In genomic region chr7:43004076-43004475, GRCh38 we compare ENCODE assay signal across 1 cellular context.
TF ChIP-seq lines count a peak whose summit lies in the region.

No MANE protein-coding gene starts in this region.

TF ChIP-seq in K562, 482 proteins besides CTCF, POLR2A, EP300 and RAD21 (continued from another document and continues in another):
- TF ChIP-seq, protein P1, sequence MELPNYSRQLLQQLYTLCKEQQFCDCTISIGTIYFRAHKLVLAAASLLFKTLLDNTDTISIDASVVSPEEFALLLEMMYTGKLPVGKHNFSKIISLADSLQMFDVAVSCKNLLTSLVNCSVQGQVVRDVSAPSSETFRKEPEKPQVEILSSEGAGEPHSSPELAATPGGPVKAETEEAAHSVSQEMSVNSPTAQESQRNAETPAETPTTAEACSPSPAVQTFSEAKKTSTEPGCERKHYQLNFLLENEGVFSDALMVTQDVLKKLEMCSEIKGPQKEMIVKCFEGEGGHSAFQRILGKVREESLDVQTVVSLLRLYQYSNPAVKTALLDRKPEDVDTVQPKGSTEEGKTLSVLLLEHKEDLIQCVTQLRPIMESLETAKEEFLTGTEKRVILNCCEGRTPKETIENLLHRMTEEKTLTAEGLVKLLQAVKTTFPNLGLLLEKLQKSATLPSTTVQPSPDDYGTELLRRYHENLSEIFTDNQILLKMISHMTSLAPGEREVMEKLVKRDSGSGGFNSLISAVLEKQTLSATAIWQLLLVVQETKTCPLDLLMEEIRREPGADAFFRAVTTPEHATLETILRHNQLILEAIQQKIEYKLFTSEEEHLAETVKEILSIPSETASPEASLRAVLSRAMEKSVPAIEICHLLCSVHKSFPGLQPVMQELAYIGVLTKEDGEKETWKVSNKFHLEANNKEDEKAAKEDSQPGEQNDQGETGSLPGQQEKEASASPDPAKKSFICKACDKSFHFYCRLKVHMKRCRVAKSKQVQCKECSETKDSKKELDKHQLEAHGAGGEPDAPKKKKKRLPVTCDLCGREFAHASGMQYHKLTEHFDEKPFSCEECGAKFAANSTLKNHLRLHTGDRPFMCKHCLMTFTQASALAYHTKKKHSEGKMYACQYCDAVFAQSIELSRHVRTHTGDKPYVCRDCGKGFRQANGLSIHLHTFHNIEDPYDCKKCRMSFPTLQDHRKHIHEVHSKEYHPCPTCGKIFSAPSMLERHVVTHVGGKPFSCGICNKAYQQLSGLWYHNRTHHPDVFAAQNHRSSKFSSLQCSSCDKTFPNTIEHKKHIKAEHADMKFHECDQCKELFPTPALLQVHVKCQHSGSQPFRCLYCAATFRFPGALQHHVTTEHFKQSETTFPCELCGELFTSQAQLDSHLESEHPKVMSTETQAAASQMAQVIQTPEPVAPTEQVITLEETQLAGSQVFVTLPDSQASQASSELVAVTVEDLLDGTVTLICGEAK (IDR thresholded peaks at IDR 0.05) = 0 out of 2 replicates have a peak, but pooled peaks have one; percentile 21
- TF ChIP-seq, protein P1 (CRISPR knock-in tag; IDR thresholded peaks at IDR 0.05) = no peak
- TF ChIP-seq NFRKB (IDR thresholded peaks at IDR 0.05; ENCODE audit: low read depth) (peak; percentile 44; the same call in 1 of the 2 replicates), ARID1B (IDR thresholded peaks at IDR 0.05) (peak; percentile 72), TEAD4 (IDR thresholded peaks at IDR 0.05; ENCODE audit: low read length) (0 out of 2 replicates have a peak, but pooled peaks have one; percentile 18), TEAD4 (CRISPR knock-in tag; IDR thresholded peaks at IDR 0.05; ENCODE audit: borderline replicate concordance) (no peak), ZNF444 (CRISPR knock-in tag; IDR thresholded peaks at IDR 0.05) (peak; percentile 77; the same call in 1 of the 2 replicates), HDAC3 (IDR thresholded peaks at IDR 0.05; ENCODE audit: borderline replicate concordance, partially characterized antibody) (peak; percentile 41), DACH1 (IDR thresholded peaks at IDR 0.05; ENCODE audit: partially characterized antibody) (peak; percentile 4), SMARCE1 (IDR thresholded peaks at IDR 0.05) (peak; percentile 25; the same call in 1 of the 2 replicates), TAF9B (IDR thresholded peaks at IDR 0.05; ENCODE audit: partially characterized antibody) (peak; percentile 35), TCF3 (CRISPR knock-in tag; IDR thresholded peaks at IDR 0.05) (0 out of 2 replicates have a peak, but pooled peaks have one; percentile 12), EHMT2 (IDR thresholded peaks at IDR 0.05) (no peak), HDAC1 (IDR thresholded peaks at IDR 0.05) (peak in 1 of 2 experiments; percentile 29; a peak in 1 of 4 replicates), MTA2 (IDR thresholded peaks at IDR 0.05; ENCODE audit: low read depth) (no peak), PHF20 (IDR thresholded peaks at IDR 0.05; ENCODE audit: partially characterized antibody) (no peak), KDM1A (IDR thresholded peaks at IDR 0.05) (peak; percentile 51 to 94; a peak in 3 of 4 replicates), BMI1 (IDR thresholded peaks at IDR 0.05; ENCODE audit: low read length) (no peak), BRD9 (IDR thresholded peaks at IDR 0.05; ENCODE audit: low read depth, partially characterized antibody) (peak; percentile 51), BCOR (IDR thresholded peaks at IDR 0.05) (0 out of 2 replicates have a peak, but pooled peaks have one; percentile 24), YY1 (IDR thresholded peaks at IDR 0.05; ENCODE audit: borderline replicate concordance in 1 of 3, control insufficient read depth in 1 of 3, extremely low read depth in 1 of 3, insufficient read depth in 3 of 3, insufficient read length in 1 of 3, insufficient replicate concordance in 2 of 3, low read depth in 1 of 3, low read length in 2 of 3) (no peak), SMARCA4 (IDR thresholded peaks at IDR 0.05) (peak; percentile 58; the same call in 1 of the 2 replicates), GTF2B (IDR thresholded peaks at IDR 0.05; ENCODE audit: extremely low read depth, insufficient read length) (no peak), NR2F6 (CRISPR knock-in tag; IDR thresholded peaks at IDR 0.05) (no peak), TAL1 (IDR thresholded peaks at IDR 0.05) (peak; percentile 26; the same call in 1 of the 2 replicates), MNT (conservative IDR thresholded peaks at IDR 0.05) (no peak), LEF1 (IDR thresholded peaks at IDR 0.05) (peak; percentile 56; the same call in 1 of the 2 replicates), E4F1 (CRISPR knock-in tag; IDR thresholded peaks at IDR 0.05; ENCODE audit: borderline replicate concordance) (no peak), AFF1 (IDR thresholded peaks at IDR 0.05; ENCODE audit: low read depth in 1 of 2, partially characterized antibody in 2 of 2) (peak in 1 of 2 experiments; percentile 88)
- TF ChIP-seq, protein P2, sequence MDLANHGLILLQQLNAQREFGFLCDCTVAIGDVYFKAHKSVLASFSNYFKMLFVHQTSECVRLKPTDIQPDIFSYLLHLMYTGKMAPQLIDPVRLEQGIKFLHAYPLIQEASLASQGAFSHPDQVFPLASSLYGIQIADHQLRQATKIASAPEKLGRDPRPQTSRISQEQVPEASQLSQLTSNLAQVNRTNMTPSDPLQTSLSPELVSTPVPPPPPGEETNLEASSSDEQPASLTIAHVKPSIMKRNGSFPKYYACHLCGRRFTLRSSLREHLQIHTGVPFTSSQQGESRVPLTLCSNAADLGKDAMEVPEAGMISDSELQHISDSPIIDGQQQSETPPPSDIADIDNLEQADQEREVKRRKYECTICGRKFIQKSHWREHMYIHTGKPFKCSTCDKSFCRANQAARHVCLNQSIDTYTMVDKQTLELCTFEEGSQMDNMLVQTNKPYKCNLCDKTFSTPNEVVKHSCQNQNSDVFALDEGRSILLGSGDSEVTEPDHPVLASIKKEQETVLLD (IDR thresholded peaks at IDR 0.05) = 0 out of 2 replicates have a peak, but pooled peaks have one; percentile 44
- TF ChIP-seq, protein P3, sequence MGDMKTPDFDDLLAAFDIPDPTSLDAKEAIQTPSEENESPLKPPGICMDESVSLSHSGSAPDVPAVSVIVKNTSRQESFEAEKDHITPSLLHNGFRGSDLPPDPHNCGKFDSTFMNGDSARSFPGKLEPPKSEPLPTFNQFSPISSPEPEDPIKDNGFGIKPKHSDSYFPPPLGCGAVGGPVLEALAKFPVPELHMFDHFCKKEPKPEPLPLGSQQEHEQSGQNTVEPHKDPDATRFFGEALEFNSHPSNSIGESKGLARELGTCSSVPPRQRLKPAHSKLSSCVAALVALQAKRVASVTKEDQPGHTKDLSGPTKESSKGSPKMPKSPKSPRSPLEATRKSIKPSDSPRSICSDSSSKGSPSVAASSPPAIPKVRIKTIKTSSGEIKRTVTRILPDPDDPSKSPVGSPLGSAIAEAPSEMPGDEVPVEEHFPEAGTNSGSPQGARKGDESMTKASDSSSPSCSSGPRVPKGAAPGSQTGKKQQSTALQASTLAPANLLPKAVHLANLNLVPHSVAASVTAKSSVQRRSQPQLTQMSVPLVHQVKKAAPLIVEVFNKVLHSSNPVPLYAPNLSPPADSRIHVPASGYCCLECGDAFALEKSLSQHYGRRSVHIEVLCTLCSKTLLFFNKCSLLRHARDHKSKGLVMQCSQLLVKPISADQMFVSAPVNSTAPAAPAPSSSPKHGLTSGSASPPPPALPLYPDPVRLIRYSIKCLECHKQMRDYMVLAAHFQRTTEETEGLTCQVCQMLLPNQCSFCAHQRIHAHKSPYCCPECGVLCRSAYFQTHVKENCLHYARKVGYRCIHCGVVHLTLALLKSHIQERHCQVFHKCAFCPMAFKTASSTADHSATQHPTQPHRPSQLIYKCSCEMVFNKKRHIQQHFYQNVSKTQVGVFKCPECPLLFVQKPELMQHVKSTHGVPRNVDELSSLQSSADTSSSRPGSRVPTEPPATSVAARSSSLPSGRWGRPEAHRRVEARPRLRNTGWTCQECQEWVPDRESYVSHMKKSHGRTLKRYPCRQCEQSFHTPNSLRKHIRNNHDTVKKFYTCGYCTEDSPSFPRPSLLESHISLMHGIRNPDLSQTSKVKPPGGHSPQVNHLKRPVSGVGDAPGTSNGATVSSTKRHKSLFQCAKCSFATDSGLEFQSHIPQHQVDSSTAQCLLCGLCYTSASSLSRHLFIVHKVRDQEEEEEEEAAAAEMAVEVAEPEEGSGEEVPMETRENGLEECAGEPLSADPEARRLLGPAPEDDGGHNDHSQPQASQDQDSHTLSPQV (IDR thresholded peaks at IDR 0.05) = peak; percentile 39; the same call in 1 of the 2 replicates
- TF ChIP-seq, protein P4, sequence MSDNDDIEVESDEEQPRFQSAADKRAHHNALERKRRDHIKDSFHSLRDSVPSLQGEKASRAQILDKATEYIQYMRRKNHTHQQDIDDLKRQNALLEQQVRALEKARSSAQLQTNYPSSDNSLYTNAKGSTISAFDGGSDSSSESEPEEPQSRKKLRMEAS (CRISPR knock-in tag; IDR thresholded peaks at IDR 0.05) = no peak
